In genomic region chr2:101387151-101387807, GRCh38 we compare ENCODE assay signal across 8 cellular contexts. TPM values are rescaled to one million over a fixed set of nuclear protein-coding genes. Genes with fewer than 3 reads are reported as not detected.
DNase-seq lines count a peak whose midpoint lies in the region; ATAC-seq and TF ChIP-seq lines count a peak whose summit lies in the region.

Gene CREG2, minus strand, starts transcription at chr2:101387503. Its CDS starts 46 bp downstream, at chr2:101387457.

- H3K27ac Mint-ChIP-seq in activated CD8-positive, alpha-beta T cell treated with anti-CD3 and anti-CD28 coated beads for 36 hours, result no peak within 1 kb of the TSS
- no peak within 1 kb of the TSS for H3K27ac Mint-ChIP-seq in effector memory CD8-positive, alpha-beta T cell

- peak within 1 kb of the TSS; percentile 56 for H3K4me3 Mint-ChIP-seq in activated CD8-positive, alpha-beta T cell treated with anti-CD3 and anti-CD28 coated beads for 36 hours
- H3K4me3 Mint-ChIP-seq in effector memory CD8-positive, alpha-beta T cell, result peak within 1 kb of the TSS; percentile 66 to 76

- no peaks in the 10 kb centered on the region for H3K36me3 Mint-ChIP-seq in activated CD8-positive, alpha-beta T cell treated with anti-CD3 and anti-CD28 coated beads for 36 hours (ENCODE audit: low read depth)
- no peaks in the 10 kb centered on the region for H3K36me3 Mint-ChIP-seq in effector memory CD8-positive, alpha-beta T cell (ENCODE audit: insufficient read depth)

- CTCF ChIA-PET in activated CD8-positive, alpha-beta T cell treated with anti-CD3 and anti-CD28 coated beads for 36 hours (lab: Charles Lee), result interaction anchor here (0.6 to 4.7 kb wide), 28 partner anchors 8 to 1078 kb away, joined by 3 to 51 read pairs (median 4); no protein-coding TSS in a partner anchor

- H3K4me1 Mint-ChIP-seq in activated CD8-positive, alpha-beta T cell treated with anti-CD3 and anti-CD28 coated beads for 36 hours (ENCODE audit: low read depth), result peaks cover 5% of the 10 kb centered on the region
- H3K4me1 Mint-ChIP-seq in effector memory CD8-positive, alpha-beta T cell (ENCODE audit: low read depth in 2 of 2), result peaks cover 5 to 12% of the 10 kb centered on the region in 2 donors

- ATAC-seq in activated CD8-positive, alpha-beta T cell treated with anti-CD3 and anti-CD28 coated beads for 36 hours, result peak; percentile 96
- peak; percentile 93 for ATAC-seq in effector memory CD8-positive, alpha-beta T cell (replicated peaks)
- ATAC-seq in HG03097 (IDR thresholded peaks at IDR 0.05; ENCODE audit: low FRiP score, unreplicated experiment) (no peak), GM19452 (IDR thresholded peaks at IDR 0.05; ENCODE audit: unreplicated experiment) (no peak)

- peaks cover 36% of the 10 kb centered on the region for H3K27me3 Mint-ChIP-seq in activated CD8-positive, alpha-beta T cell treated with anti-CD3 and anti-CD28 coated beads for 36 hours
- peaks cover 76 to 92% of the 10 kb centered on the region in 2 donors for H3K27me3 Mint-ChIP-seq in effector memory CD8-positive, alpha-beta T cell

- POLR2A ChIA-PET in activated CD8-positive, alpha-beta T cell treated with anti-CD3 and anti-CD28 coated beads for 36 hours (lab: Charles Lee), result interaction anchor here (0.9 to 1.8 kb wide), 6 partner anchors 9 to 134 kb away, joined by 3 to 4 read pairs (median 3); partner anchors contain the start of gene CNOT11

- H3K9me3 Mint-ChIP-seq in activated CD8-positive, alpha-beta T cell treated with anti-CD3 and anti-CD28 coated beads for 36 hours, result no peaks in the 10 kb centered on the region
- no peaks in the 10 kb centered on the region for H3K9me3 Mint-ChIP-seq in effector memory CD8-positive, alpha-beta T cell

- TF ChIP-seq CTCF in GM10266 (IDR thresholded peaks at IDR 0.05; ENCODE audit: control insufficient read depth, insufficient read depth, low read depth, missing control alignments), result no peak
- peak; percentile 78 for TF ChIP-seq CTCF in activated CD8-positive, alpha-beta T cell treated with anti-CD3 and anti-CD28 coated beads for 36 hours (IDR thresholded peaks at IDR 0.05)

- intact Hi-C loops in activated CD8-positive, alpha-beta T cell treated with anti-CD3 and anti-CD28 coated beads for 36 hours (cut with micrococcal nuclease), result loop anchor here (5.0 kb wide), 1 partner anchor 45 kb away; no protein-coding TSS in a partner anchor

- DNase-seq in GM10266 (ENCODE audit: extremely low spot score), result peak; percentile 43
- peak; percentile 24 for DNase-seq in NCI-H2171 (lab: John Stamatoyannopoulos, UW)
- DNase-seq in activated CD8-positive, alpha-beta T cell treated with anti-CD3 and anti-CD28 coated beads for 36 hours, result peak; percentile 69
- DNase-seq in effector memory CD8-positive, alpha-beta T cell, result peak; percentile 34 to 51 (median 43)
- DNase-seq in lung microvascular endothelial cell (ENCODE audit: low read depth in 2 of 2), result peak; percentile 57 to 80
- DNase-seq in stimulated activated CD4-positive, alpha-beta T cell treated with anti-CD3 and anti-CD28 coated beads, TNF-alpha, amount 100 ng/mL, for 1 hour (ENCODE audit: low read depth in 3 of 3, low spot score in 1 of 3), result peak in 2 of 3 donors; percentile 18 to 45

RNA-seq across cellular contexts. Expression of gene CREG2, which starts in this region (rescaled TPM):
- not detected for total RNA-seq in activated CD8-positive, alpha-beta T cell treated with anti-CD3 and anti-CD28 coated beads for 36 hours
- total RNA-seq in lung microvascular endothelial cell, result 0.44 TPM in 1 of 2 replicates, not detected in the other

Comparison
In these comparisons a context has a peak if more than half of its experiments do, and no peak if none do; other contexts are left out.
1. Peak in DNase-seq and ATAC-seq in activated CD8-positive, alpha-beta T cell treated with anti-CD3 and anti-CD28 coated beads for 36 hours; RNA of the gene not detected or under 1 TPM.
2. Peak in DNase-seq in lung microvascular endothelial cell; RNA of the gene not detected or under 1 TPM.